ENCODE assay signal across 23 cellular contexts in genomic region chr18:69414184-69414583, GRCh38. TPM values are rescaled to one million over a fixed set of nuclear protein-coding genes. Genes with fewer than 3 reads are reported as not detected.
A peak's percentile ranks its signal among the peaks of the same experiment; 100 is the strongest.
DNase-seq lines count a peak whose midpoint lies in the region; ATAC-seq and TF ChIP-seq lines count a peak whose summit lies in the region.
"Had no signal": no experiment of that assay in that cellular context is flagged by ENCODE, and none has a peak within 500 bp of the region (broad histone marks: within the 10 kb centered on the region; RNA-seq: fewer than 3 reads in every experiment).

No MANE protein-coding gene starts in this region.

- no peak overlapping the region for H2AK9ac ChIP-seq in IMR-90 (replicated peaks; ENCODE audit: low read depth, low read length, poor library complexity)

- no peaks in the 10 kb centered on the region for H4K20me1 ChIP-seq in IMR-90 (ENCODE audit: insufficient read depth, low read length)
- H4K20me1 ChIP-seq: BLaER1 had no signal

- H4K5ac ChIP-seq in IMR-90 (ENCODE audit: low read depth, low read length), result no peak overlapping the region

- H3K27ac ChIP-seq in IMR-90 (ENCODE audit: insufficient read depth, low read length), result no peak overlapping the region
- H3K27ac ChIP-seq: BLaER1 had no signal

- no peak overlapping the region for H2BK5ac ChIP-seq in IMR-90 (ENCODE audit: low read depth, low read length, poor library complexity, severe bottlenecking)

- no peaks in the 10 kb centered on the region for H3K9me3 ChIP-seq in IMR-90 (ENCODE audit: control insufficient read depth, insufficient read depth, low read length)
- H3K9me3 ChIP-seq: BE2C, BLaER1 had no signal

- CTCF ChIA-PET in IMR-90 (lab: Yijun Ruan, JAX), result no interaction called here

- no peak overlapping the region for H3K4me3 ChIP-seq in IMR-90 (ENCODE audit: insufficient read depth, low read depth, low read length)
- H3K4me3 ChIP-seq: BLaER1, GM12878 had no signal

- intact Hi-C loops in IMR-90 (cut with micrococcal nuclease), result no loop called here

- in situ Hi-C loops in IMR-90 (cut with MboI; ENCODE audit: low sequenced_read_pairs), result no loop called here

- H2AFZ ChIP-seq in IMR-90 (replicated peaks; ENCODE audit: low read length, poor library complexity), result no peak overlapping the region

- no peaks in the 10 kb centered on the region for H3K36me3 ChIP-seq in IMR-90 (ENCODE audit: control insufficient read depth, insufficient read depth, low read length)
- H3K36me3 ChIP-seq: BE2C, BLaER1 had no signal

- no peak overlapping the region for H4K8ac ChIP-seq in IMR-90 (ENCODE audit: low read depth in 2 of 2, low read length in 2 of 2)

- no peak for TF ChIP-seq CTCF in IMR-90 (conservative IDR thresholded peaks at IDR 0.05; ENCODE audit: low read depth, low read length)

- no peak for DNase-seq in IMR-90
- peak; percentile 46 for DNase-seq in renal cortical epithelial cell (ENCODE audit: low read depth)
- no peak for DNase-seq in SIG-M5 (lab: John Stamatoyannopoulos, UW)
- DNase-seq in pons (ENCODE audit: low spot score), result no peak
- DNase-seq: 8988T; ACHN; BE2C; C1 segment of cervical spinal cord; CD4-positive, alpha-beta memory T cell; CD4-positive, CD25-positive, alpha-beta regulatory T cell; CD8-positive, alpha-beta memory T cell; COR-L47; DMS 273 treated with DMSO at 0.1 percent for 48 hours; DMS153; DMS53; DMS79; DND-41; EL; GDM1 had no signal

- H4K91ac ChIP-seq in IMR-90 (ENCODE audit: insufficient read depth, low read depth, low read length), result no peak overlapping the region

- H3K14ac ChIP-seq in IMR-90 (replicated peaks; ENCODE audit: low read depth, low read length), result no peak overlapping the region

- no peak overlapping the region for H3K9ac ChIP-seq in IMR-90 (ENCODE audit: low read depth, low read length)
- H3K9ac ChIP-seq: BLaER1 had no signal

- POLR2A ChIA-PET in IMR-90 (lab: Charles Lee; ENCODE audit: unreplicated experiment), result no interaction called here

- H3K79me1 ChIP-seq in IMR-90 (ENCODE audit: low read depth in 1 of 2, low read length in 2 of 2), result no peaks in the 10 kb centered on the region

- no peak overlapping the region for H3K4me2 ChIP-seq in IMR-90 (ENCODE audit: low read depth, low read length)
- H3K4me2 ChIP-seq: BLaER1 had no signal

- no peak overlapping the region for H2BK15ac ChIP-seq in IMR-90 (ENCODE audit: low read depth, low read length)

- H3K56ac ChIP-seq in IMR-90 (ENCODE audit: extremely low read depth, insufficient read depth, low read length), result no peak overlapping the region

- no peak for TF ChIP-seq EP300 in Ishikawa (IDR thresholded peaks at IDR 0.05; ENCODE audit: borderline replicate concordance)

- dilution Hi-C loops in IMR-90 (cut with HindIII; ENCODE audit: low sequenced_read_pairs, unreplicated experiment), result no loop called here

- no peak for ATAC-seq in IMR-90 (ENCODE audit: low read depth)
- ATAC-seq: GM12878 had no signal

- H2BK120ac ChIP-seq in IMR-90 (ENCODE audit: low read depth, low read length), result no peak overlapping the region

- TF ChIP-seq POLR2A in IMR-90 (IDR thresholded peaks at IDR 0.05; ENCODE audit: low read depth, low read length), result no peak

- WGBS in IMR-90 (ENCODE audit: extremely low coverage in 2 of 2, insufficient read length in 1 of 2), 2 experiments, result no CpG with 5 or more reads among the region's 1 CpG

- no TSS peak for BruUV-seq in IMR-90 (replicated peaks; lab: Mats Ljungman, UMichigan)

- H2AK5ac ChIP-seq in IMR-90 (ENCODE audit: low read depth, low read length), result no peak overlapping the region

- no peaks in the 10 kb centered on the region for H3K9me1 ChIP-seq in IMR-90 (ENCODE audit: insufficient read depth, low read length)

- no peak for TF ChIP-seq RAD21 in IMR-90 (IDR thresholded peaks at IDR 0.05; ENCODE audit: low read length)
- no peak for TF ChIP-seq RAD21 in Ishikawa (IDR thresholded peaks at IDR 0.05; ENCODE audit: low read depth)

- H3K4ac ChIP-seq in IMR-90 (ENCODE audit: low read depth, low read length), result no peak overlapping the region

- no peak overlapping the region for H3K18ac ChIP-seq in IMR-90 (ENCODE audit: low read depth, low read length)

- H3K27me3 ChIP-seq in IMR-90 (ENCODE audit: control insufficient read depth, insufficient read depth, low read length), result no peaks in the 10 kb centered on the region
- H3K27me3 ChIP-seq: BE2C, BLaER1 had no signal

- no peak overlapping the region for H2BK20ac ChIP-seq in IMR-90 (ENCODE audit: low read depth, low read length)

- H3K4me1 ChIP-seq in IMR-90 (ENCODE audit: control insufficient read depth, insufficient read depth, low read length), result no peaks in the 10 kb centered on the region
- H3K4me1 ChIP-seq: BE2C, BLaER1 had no signal

- no peak overlapping the region for H3K23ac ChIP-seq in IMR-90 (ENCODE audit: low read depth, low read length)

TF ChIP-seq in IMR-90, 13 proteins besides CTCF, POLR2A, EP300 and RAD21:
- TF ChIP-seq MAFK (IDR thresholded peaks at IDR 0.05; ENCODE audit: low read depth, low read length) (no peak), MXI1 (IDR thresholded peaks at IDR 0.05; ENCODE audit: borderline replicate concordance, low read depth, low read length) (no peak), CEBPB (IDR thresholded peaks at IDR 0.05; ENCODE audit: low read depth, low read length) (peak; percentile 87), SMC3 (IDR thresholded peaks at IDR 0.05; ENCODE audit: low read depth, low read length) (no peak), USF2 (IDR thresholded peaks at IDR 0.05; ENCODE audit: low read depth, low read length) (no peak), ELK1 (IDR thresholded peaks at IDR 0.05; ENCODE audit: borderline replicate concordance, low read depth, low read length) (no peak), FOS (IDR thresholded peaks at IDR 0.05; ENCODE audit: low read depth, low read length) (no peak), RCOR1 (IDR thresholded peaks at IDR 0.05; ENCODE audit: insufficient replicate concordance, low read length) (no peak), CHD1 (IDR thresholded peaks at IDR 0.05; ENCODE audit: low read depth, low read length) (no peak)
TF ChIP-seq in IMR-90: peak in this region for 1.

TF ChIP-seq in Ishikawa, 13 proteins besides CTCF, POLR2A, EP300 and RAD21:
- TF ChIP-seq MAX (IDR thresholded peaks at IDR 0.05), result no peak
- no peak for TF ChIP-seq YY1 (IDR thresholded peaks at IDR 0.05; ENCODE audit: low read depth)
- TF ChIP-seq CEBPB (IDR thresholded peaks at IDR 0.05), result 0 out of 2 replicates have a peak, but pooled peaks have one; percentile 30

RNA-seq across cellular contexts. Expression of gene DOK6, which starts 13.5 kb away (rescaled TPM):
- 2.7 and 3.9 TPM in 2 replicates for total RNA-seq in IMR-90 (2012; rRNA removed)
- 1.6 and 1.9 TPM in 2 replicates for polyA plus RNA-seq in IMR-90 (2012; rRNA removed)
- 0.25 and 0.90 TPM in 2 replicates for polyA plus RNA-seq in IMR-90 (2012; cell fraction: cytosol; rRNA removed)
- polyA plus RNA-seq in IMR-90 (2012; cell fraction: nucleus; rRNA removed; ENCODE audit: low replicate concordance), result 0.07 and 1.2 TPM in 2 replicates
- total RNA-seq in renal cortical epithelial cell, result 0.17 and 2.3 TPM in 2 replicates
- total RNA-seq: CD4-positive, alpha-beta memory T cell; CD4-positive, CD25-positive, alpha-beta regulatory T cell; CD8-positive, alpha-beta memory T cell; GM12878 had no signal
- polyA plus RNA-seq: CD14-positive monocyte had no signal
